Comparison of ENCODE assay signal across 13 cellular contexts in the genomic region with DNA sequence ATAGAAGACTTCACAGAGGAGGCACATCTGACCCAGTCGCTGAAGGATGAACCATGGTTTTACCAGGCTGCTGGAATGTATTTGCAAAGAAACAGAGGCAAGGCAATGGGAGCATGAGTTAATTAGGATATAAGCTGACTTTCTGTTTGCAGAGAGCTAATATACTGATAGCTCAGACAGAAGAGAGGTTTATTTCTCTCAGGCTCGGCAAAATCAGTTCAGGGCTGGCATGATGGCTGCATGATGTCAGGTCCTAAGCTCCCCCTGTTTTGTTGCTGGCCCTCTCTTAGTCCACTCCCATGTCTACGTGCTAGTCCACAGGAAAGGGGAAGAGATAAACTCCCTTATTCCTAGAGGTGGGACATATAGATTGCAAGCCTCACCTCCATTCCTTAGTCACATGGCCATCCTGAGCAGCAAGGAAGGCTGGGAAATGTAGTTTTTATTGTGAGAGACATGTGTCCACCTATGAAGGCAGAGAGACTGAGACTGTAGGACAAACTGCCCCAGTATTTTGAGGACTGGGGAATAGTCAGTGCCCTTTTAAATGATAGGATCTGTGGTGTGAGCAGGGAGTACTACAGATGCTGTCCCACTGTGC.
DNase-seq lines count a peak whose midpoint lies in the region; TF ChIP-seq lines count a peak whose summit lies in the region.
"Had no signal": no experiment of that assay in that cellular context is flagged by ENCODE, and none has a peak within 500 bp of the region (broad histone marks: within the 10 kb centered on the region; RNA-seq: fewer than 3 reads in every experiment).

No MANE protein-coding gene starts in this region.

- in situ Hi-C loops in GM13976 (cut with MboI; ENCODE audit: low sequenced_read_pairs, unreplicated experiment), result no loop called here

- DNase-seq in NCI-H82 (lab: John Stamatoyannopoulos, UW) (peak; percentile 77), NCI-H82 treated with DMSO at 0.1 percent for 48 hours (lab: John Stamatoyannopoulos, UW; ENCODE audit: unreplicated experiment) (no peak), HuH-7 (ENCODE audit: low spot score) (peak; percentile 20), RPMI7951 (ENCODE audit: low read depth) (peak; percentile 16), iPS-NIHi11 (ENCODE audit: low spot score) (peak; percentile 59), GM13976 (ENCODE audit: low spot score) (no peak), NCI-H1105 (lab: John Stamatoyannopoulos, UW) (no peak), GM10248 (ENCODE audit: extremely low spot score) (no peak)
- DNase-seq: activated gamma-delta T cell, mesenchymal stem cell, NCI-H1092 treated with DMSO at 0.1 percent for 48 hours, NCI-H345, T-cell had no signal

- TF ChIP-seq CTCF in GM13976 (IDR thresholded peaks at IDR 0.05; ENCODE audit: borderline replicate concordance, control extremely low read depth, extremely low read depth, insufficient read depth, missing control alignments) (no peak), GM10248 (IDR thresholded peaks at IDR 0.05; ENCODE audit: control extremely low read depth, extremely low read depth, low read depth, missing control alignments) (no peak)

- CTCF ChIA-PET in GM10248 (lab: Yijun Ruan, JAX), result interaction anchor here (1.3 kb wide), 2 partner anchors 13 to 84 kb away, joined by 3 to 4 read pairs; no protein-coding TSS in a partner anchor

- POLR2A ChIA-PET in GM10248 (lab: Yijun Ruan, JAX), result no interaction called here

Comparison
In these comparisons a context has a peak if more than half of its experiments do, and no peak if none do; other contexts are left out.
1. DNase-seq: peak in NCI-H82 (single experiment), HuH-7 (single experiment), RPMI7951 (single experiment) and iPS-NIHi11 (single experiment); none in NCI-H82 treated with DMSO at 0.1 percent for 48 hours (single experiment), GM13976 (single experiment), NCI-H1105 (single experiment) and GM10248 (single experiment).